In the genomic region with DNA sequence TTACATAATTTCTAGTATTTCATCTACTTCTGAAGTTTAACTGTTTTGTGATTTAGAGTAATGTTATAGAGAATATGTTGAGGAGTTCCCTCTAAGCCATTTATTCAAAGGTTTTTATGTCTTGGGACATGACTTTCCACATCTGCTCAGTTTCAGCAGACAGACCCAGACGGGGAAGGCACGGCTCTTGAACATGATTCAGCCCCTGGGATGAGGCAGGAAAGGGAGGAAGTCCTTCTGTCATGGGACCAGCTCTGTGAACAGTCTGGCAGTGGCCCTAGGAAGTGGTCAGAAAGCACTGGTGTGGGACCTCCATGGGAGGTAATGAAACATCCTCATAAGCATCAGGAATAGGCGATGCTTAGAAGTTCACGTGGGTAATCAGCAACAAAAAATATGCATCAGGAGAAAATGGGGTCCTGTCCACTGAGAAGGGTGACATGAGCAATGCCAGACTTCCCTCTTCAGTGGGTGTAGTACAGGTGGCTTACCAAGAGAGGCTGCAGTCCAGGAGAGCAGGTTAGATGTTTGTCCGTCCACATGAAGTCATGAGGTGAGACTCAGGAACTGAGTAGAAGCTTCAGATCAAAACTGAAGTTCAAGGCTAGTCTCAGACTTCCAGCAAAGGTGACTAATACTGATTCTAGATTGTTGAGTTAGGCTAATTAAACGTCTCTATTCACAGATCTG, we compare ENCODE assay signal across 1 cellular context.
TF ChIP-seq lines count a peak whose summit lies in the region.

No MANE protein-coding gene starts in this region.

TF ChIP-seq in HepG2, 621 proteins besides CTCF, POLR2A, EP300 and RAD21 (continued from another document):
- TF ChIP-seq ZNF343 (CRISPR knock-in tag; IDR thresholded peaks at IDR 0.05) (no peak), NR2F2 (IDR thresholded peaks at IDR 0.05; ENCODE audit: borderline replicate concordance, low read depth) (no peak), KLF16 (CRISPR knock-in tag; IDR thresholded peaks at IDR 0.05) (no peak), SKI (IDR thresholded peaks at IDR 0.05; ENCODE audit: partially characterized antibody) (no peak)
TF ChIP-seq in HepG2: peak in this region for 0.
